13 cellular contexts compared by ENCODE assay signal in genomic region chr5:434443-435146, GRCh38.
"Had no signal": no experiment of that assay in that cellular context is flagged by ENCODE, and none has a peak within 500 bp of the region (broad histone marks: within the 10 kb centered on the region; RNA-seq: fewer than 3 reads in every experiment).

No MANE protein-coding gene starts in this region.

- H3K27ac ChIP-seq: brain microvascular endothelial cell, left lung, pancreas, SJCRH30 had no signal

- ATAC-seq: activated CD8-positive, alpha-beta T cell treated with anti-CD3 and anti-CD28 coated beads, Interleukin-2, amount 10 ng/mL, durations not matched to agents 7 days and 5 days; pancreas had no signal

- H3K4me3 Mint-ChIP-seq: activated CD8-positive, alpha-beta T cell treated with anti-CD3 and anti-CD28 coated beads, Interleukin-2, amount 10 ng/mL, durations not matched to agents 7 days and 5 days had no signal

- H3K9me3 ChIP-seq: left lung, pancreas, SJCRH30 had no signal

- H3K4me1 ChIP-seq: pancreas, SJCRH30 had no signal

- H3K27ac Mint-ChIP-seq: activated CD8-positive, alpha-beta T cell treated with anti-CD3 and anti-CD28 coated beads, Interleukin-2, amount 10 ng/mL, durations not matched to agents 7 days and 5 days had no signal

- DNase-seq: activated CD4-positive, alpha-beta T cell treated with anti-CD3 and anti-CD28 coated beads for 4 hours; activated CD8-positive, alpha-beta memory T cell treated with anti-CD3 and anti-CD28 coated beads, Interleukin-2, amount 50 U/mL, for 48 hours; activated CD8-positive, alpha-beta T cell treated with anti-CD3 and anti-CD28 coated beads, Interleukin-2, amount 10 ng/mL, durations not matched to agents 7 days and 5 days; activated naive CD4-positive, alpha-beta T cell treated with anti-CD3 and anti-CD28 coated beads, Interleukin-2, amount 50 U/mL, for 16 hours; amniotic stem cell; brain microvascular endothelial cell; mesendoderm; retina; SJCRH30; small intestine; SW 1271 had no signal

- H3K27me3 ChIP-seq: brain microvascular endothelial cell, left lung, pancreas, SJCRH30 had no signal

- H3K36me3 ChIP-seq: brain microvascular endothelial cell, left lung, pancreas, SJCRH30 had no signal

- H3K4me3 ChIP-seq: left lung, pancreas, SJCRH30 had no signal
